Comparison of ENCODE assay signal across 1 cellular context in the genomic region with DNA sequence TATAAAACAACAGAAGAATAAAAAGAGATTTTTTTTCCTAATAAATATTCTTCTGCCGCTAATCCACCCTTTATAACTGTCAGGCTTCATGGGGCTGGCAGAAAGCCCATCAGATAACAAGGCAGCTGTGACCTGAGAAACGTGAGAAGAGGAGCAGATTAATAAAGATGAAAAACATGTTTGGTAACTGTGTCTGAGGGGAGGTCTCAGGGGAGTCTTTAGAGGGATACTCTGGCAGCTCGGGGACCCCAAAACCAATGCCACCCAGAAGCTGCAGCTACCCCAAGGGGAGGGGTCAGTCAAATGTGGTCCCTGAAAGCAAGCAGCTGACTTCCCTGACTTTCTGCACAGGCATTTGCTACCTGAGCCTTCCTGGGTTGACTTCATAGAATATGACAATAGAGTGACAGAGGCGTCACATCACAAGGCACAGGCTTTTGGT.
A peak's percentile ranks its signal among the peaks of the same experiment; 100 is the strongest.
TF ChIP-seq lines count a peak whose summit lies in the region.

No MANE protein-coding gene starts in this region.

TF ChIP-seq in HEK293, 187 proteins besides CTCF, POLR2A, EP300 and RAD21 (continued from another document):
- TF ChIP-seq ZNF623 (tag by site-specific recombination; IDR thresholded peaks at IDR 0.05) (no peak), KLF8 (tag by site-specific recombination; IDR thresholded peaks at IDR 0.05) (no peak), OSR2 (tag by site-specific recombination; IDR thresholded peaks at IDR 0.05) (peak; percentile 60; the same call in 1 of the 2 replicates), TCF7L2 (IDR thresholded peaks at IDR 0.05; ENCODE audit: borderline replicate concordance, low read depth, low read length) (no peak), ZNF670 (tag by site-specific recombination; IDR thresholded peaks at IDR 0.05; ENCODE audit: low read depth) (no peak), ZNF544 (tag by site-specific recombination; IDR thresholded peaks at IDR 0.05) (no peak), ZNF148 (tag by site-specific recombination; IDR thresholded peaks at IDR 0.05; ENCODE audit: borderline replicate concordance) (no peak), ZNF350 (tag by site-specific recombination; IDR thresholded peaks at IDR 0.05) (no peak), ZNF830 (tag by site-specific recombination; IDR thresholded peaks at IDR 0.05; ENCODE audit: low read depth) (no peak), ZXDB (tag by site-specific recombination; IDR thresholded peaks at IDR 0.05) (0 out of 2 replicates have a peak, but pooled peaks have one; percentile 28), ZNF792 (tag by site-specific recombination; IDR thresholded peaks at IDR 0.05) (no peak), ZIC2 (tag by site-specific recombination; IDR thresholded peaks at IDR 0.05) (no peak), ZNF843 (tag by site-specific recombination; IDR thresholded peaks at IDR 0.05) (0 out of 2 replicates have a peak, but pooled peaks have one; percentile 62), OVOL3 (tag by site-specific recombination; IDR thresholded peaks at IDR 0.05) (peak; percentile 82; the same call in 1 of the 2 replicates), ZNF433 (tag by site-specific recombination; IDR thresholded peaks at IDR 0.05; ENCODE audit: low read depth) (no peak), ZNF837 (tag by site-specific recombination; IDR thresholded peaks at IDR 0.05) (no peak), ZBTB17 (tag by site-specific recombination; IDR thresholded peaks at IDR 0.05) (no peak), ZNF112 (tag by site-specific recombination; IDR thresholded peaks at IDR 0.05) (no peak), ZNF580 (tag by site-specific recombination; IDR thresholded peaks at IDR 0.05) (no peak), SCRT2 (tag by site-specific recombination; IDR thresholded peaks at IDR 0.05) (no peak), ZNF23 (tag by site-specific recombination; IDR thresholded peaks at IDR 0.05; ENCODE audit: borderline replicate concordance) (no peak), ZNF629 (tag by site-specific recombination; IDR thresholded peaks at IDR 0.05) (peak; percentile 23; the same call in 1 of the 2 replicates), ZSCAN30 (tag by site-specific recombination; IDR thresholded peaks at IDR 0.05) (no peak), ZNF776 (tag by site-specific recombination; IDR thresholded peaks at IDR 0.05; ENCODE audit: borderline replicate concordance) (no peak), PRDM6 (tag by site-specific recombination; IDR thresholded peaks at IDR 0.05) (peak; percentile 88), GLI2 (tag by site-specific recombination; IDR thresholded peaks at IDR 0.05; ENCODE audit: borderline replicate concordance, low read depth) (no peak), ZNF2 (tag by site-specific recombination; IDR thresholded peaks at IDR 0.05) (no peak), ZNF157 (tag by site-specific recombination; IDR thresholded peaks at IDR 0.05) (no peak), ZNF391 (tag by site-specific recombination; IDR thresholded peaks at IDR 0.05; ENCODE audit: borderline replicate concordance, low read depth) (no peak), ZNF596 (tag by site-specific recombination; IDR thresholded peaks at IDR 0.05) (no peak), ZNF664 (tag by site-specific recombination; IDR thresholded peaks at IDR 0.05) (no peak), ZNF341 (tag by site-specific recombination; IDR thresholded peaks at IDR 0.05; ENCODE audit: low read depth) (no peak), TSHZ1 (tag by site-specific recombination; IDR thresholded peaks at IDR 0.05; ENCODE audit: borderline replicate concordance) (no peak), ZBTB20 (tag by site-specific recombination; IDR thresholded peaks at IDR 0.05) (no peak), ZNF169 (tag by site-specific recombination; IDR thresholded peaks at IDR 0.05) (no peak)
- TF ChIP-seq, protein P1, sequence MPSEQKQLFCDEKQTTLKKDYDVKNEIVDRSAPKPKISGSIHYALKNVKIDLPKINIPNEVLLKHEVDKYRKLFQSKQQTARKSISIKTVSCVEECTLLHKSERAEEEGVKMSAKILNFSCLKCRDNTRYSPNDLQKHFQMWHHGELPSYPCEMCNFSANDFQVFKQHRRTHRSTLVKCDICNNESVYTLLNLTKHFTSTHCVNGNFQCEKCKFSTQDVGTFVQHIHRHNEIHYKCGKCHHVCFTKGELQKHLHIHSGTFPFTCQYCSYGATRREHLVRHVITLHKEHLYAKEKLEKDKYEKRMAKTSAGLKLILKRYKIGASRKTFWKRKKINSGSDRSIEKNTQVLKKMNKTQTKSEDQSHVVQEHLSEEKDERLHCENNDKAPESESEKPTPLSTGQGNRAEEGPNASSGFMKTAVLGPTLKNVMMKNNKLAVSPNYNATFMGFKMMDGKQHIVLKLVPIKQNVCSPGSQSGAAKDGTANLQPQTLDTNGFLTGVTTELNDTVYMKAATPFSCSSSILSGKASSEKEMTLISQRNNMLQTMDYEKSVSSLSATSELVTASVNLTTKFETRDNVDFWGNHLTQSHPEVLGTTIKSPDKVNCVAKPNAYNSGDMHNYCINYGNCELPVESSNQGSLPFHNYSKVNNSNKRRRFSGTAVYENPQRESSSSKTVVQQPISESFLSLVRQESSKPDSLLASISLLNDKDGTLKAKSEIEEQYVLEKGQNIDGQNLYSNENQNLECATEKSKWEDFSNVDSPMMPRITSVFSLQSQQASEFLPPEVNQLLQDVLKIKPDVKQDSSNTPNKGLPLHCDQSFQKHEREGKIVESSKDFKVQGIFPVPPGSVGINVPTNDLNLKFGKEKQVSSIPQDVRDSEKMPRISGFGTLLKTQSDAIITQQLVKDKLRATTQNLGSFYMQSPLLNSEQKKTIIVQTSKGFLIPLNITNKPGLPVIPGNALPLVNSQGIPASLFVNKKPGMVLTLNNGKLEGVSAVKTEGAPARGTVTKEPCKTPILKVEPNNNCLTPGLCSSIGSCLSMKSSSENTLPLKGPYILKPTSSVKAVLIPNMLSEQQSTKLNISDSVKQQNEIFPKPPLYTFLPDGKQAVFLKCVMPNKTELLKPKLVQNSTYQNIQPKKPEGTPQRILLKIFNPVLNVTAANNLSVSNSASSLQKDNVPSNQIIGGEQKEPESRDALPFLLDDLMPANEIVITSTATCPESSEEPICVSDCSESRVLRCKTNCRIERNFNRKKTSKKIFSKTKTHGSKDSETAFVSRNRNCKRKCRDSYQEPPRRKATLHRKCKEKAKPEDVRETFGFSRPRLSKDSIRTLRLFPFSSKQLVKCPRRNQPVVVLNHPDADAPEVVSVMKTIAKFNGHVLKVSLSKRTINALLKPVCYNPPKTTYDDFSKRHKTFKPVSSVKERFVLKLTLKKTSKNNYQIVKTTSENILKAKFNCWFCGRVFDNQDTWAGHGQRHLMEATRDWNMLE (tag by site-specific recombination; conservative IDR thresholded peaks at IDR 0.05; ENCODE audit: low read depth): no peak
- TF ChIP-seq, protein P2, sequence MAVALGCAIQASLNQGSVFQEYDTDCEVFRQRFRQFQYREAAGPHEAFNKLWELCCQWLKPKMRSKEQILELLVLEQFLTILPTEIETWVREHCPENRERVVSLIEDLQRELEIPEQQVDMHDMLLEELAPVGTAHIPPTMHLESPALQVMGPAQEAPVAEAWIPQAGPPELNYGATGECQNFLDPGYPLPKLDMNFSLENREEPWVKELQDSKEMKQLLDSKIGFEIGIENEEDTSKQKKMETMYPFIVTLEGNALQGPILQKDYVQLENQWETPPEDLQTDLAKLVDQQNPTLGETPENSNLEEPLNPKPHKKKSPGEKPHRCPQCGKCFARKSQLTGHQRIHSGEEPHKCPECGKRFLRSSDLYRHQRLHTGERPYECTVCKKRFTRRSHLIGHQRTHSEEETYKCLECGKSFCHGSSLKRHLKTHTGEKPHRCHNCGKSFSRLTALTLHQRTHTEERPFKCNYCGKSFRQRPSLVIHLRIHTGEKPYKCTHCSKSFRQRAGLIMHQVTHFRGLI (tag by site-specific recombination; IDR thresholded peaks at IDR 0.05): no peak
- TF ChIP-seq, protein P3, sequence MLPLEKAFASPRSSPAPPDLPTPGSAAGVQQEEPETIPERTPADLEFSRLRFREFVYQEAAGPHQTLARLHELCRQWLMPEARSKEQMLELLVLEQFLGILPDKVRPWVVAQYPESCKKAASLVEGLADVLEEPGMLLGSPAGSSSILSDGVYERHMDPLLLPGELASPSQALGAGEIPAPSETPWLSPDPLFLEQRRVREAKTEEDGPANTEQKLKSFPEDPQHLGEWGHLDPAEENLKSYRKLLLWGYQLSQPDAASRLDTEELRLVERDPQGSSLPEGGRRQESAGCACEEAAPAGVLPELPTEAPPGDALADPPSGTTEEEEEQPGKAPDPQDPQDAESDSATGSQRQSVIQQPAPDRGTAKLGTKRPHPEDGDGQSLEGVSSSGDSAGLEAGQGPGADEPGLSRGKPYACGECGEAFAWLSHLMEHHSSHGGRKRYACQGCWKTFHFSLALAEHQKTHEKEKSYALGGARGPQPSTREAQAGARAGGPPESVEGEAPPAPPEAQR (tag by site-specific recombination; IDR thresholded peaks at IDR 0.05): no peak
- TF ChIP-seq, protein P4, sequence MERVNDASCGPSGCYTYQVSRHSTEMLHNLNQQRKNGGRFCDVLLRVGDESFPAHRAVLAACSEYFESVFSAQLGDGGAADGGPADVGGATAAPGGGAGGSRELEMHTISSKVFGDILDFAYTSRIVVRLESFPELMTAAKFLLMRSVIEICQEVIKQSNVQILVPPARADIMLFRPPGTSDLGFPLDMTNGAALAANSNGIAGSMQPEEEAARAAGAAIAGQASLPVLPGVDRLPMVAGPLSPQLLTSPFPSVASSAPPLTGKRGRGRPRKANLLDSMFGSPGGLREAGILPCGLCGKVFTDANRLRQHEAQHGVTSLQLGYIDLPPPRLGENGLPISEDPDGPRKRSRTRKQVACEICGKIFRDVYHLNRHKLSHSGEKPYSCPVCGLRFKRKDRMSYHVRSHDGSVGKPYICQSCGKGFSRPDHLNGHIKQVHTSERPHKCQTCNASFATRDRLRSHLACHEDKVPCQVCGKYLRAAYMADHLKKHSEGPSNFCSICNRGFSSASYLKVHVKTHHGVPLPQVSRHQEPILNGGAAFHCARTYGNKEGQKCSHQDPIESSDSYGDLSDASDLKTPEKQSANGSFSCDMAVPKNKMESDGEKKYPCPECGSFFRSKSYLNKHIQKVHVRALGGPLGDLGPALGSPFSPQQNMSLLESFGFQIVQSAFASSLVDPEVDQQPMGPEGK (tag by site-specific recombination; IDR thresholded peaks at IDR 0.05): 0 out of 2 replicates have a peak, but pooled peaks have one; percentile 18
- TF ChIP-seq, protein P5, sequence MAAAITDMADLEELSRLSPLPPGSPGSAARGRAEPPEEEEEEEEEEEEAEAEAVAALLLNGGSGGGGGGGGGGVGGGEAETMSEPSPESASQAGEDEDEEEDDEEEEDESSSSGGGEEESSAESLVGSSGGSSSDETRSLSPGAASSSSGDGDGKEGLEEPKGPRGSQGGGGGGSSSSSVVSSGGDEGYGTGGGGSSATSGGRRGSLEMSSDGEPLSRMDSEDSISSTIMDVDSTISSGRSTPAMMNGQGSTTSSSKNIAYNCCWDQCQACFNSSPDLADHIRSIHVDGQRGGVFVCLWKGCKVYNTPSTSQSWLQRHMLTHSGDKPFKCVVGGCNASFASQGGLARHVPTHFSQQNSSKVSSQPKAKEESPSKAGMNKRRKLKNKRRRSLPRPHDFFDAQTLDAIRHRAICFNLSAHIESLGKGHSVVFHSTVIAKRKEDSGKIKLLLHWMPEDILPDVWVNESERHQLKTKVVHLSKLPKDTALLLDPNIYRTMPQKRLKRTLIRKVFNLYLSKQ (tag by site-specific recombination; IDR thresholded peaks at IDR 0.05; ENCODE audit: borderline replicate concordance): no peak
